In the genomic region with DNA sequence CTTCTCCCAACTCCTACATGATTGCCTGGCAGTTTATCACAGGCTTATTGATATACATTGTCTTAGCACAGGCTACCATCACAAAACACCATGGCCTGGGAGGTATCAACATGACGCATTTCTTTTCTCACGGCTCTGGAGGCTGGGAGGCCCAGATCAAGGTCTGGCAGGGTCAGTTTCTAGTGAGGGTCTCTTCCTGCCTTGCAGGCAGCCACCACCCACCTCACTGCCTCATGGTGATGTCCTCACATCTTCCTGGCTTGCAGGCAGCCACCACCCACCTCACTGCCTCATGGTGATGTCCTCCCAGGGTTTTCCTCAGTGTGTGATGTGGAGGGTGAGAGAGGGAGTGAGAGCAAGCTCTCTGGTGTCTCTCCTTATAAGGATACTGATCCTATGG, we compare ENCODE assay signal across 23 cellular contexts.
A peak's percentile ranks its signal among the peaks of the same experiment; 100 is the strongest.
DNase-seq lines count a peak whose midpoint lies in the region; ATAC-seq, FAIRE-seq and TF ChIP-seq lines count a peak whose summit lies in the region.
"Had no signal": no experiment of that assay in that cellular context is flagged by ENCODE, and none has a peak within 500 bp of the region (broad histone marks: within the 10 kb centered on the region; RNA-seq: fewer than 3 reads in every experiment).

No MANE protein-coding gene starts in this region.

- POLR2A ChIA-PET in H1 (lab: Charles Lee; ENCODE audit: partially characterized antibody) = no interaction called here

- H3K4me3 ChIP-seq in GM23338 = no peak overlapping the region
- no peak overlapping the region for H3K4me3 ChIP-seq in H1 (ENCODE audit: extremely low read depth in 1 of 4, insufficient read depth in 2 of 4, low read depth in 3 of 4, low read length in 4 of 4)
- H3K4me3 ChIP-seq in trophoblast cell (ENCODE audit: low read depth, low read length) = peak overlapping the region; percentile 6
- H3K4me3 ChIP-seq: A549; BLaER1 treated with 17β-estradiol and CSF1 and Interleukin-3, amounts not matched to agents 10 nM and 100 nM had no signal

- ATAC-seq in GM23338 (no peak), omental fat pad (ENCODE audit: low FRiP score) (no peak), HG02623 (IDR thresholded peaks at IDR 0.05; ENCODE audit: unreplicated experiment) (no peak)
- ATAC-seq: A549, HCT116 had no signal

- H3K18ac ChIP-seq in H1 (ENCODE audit: extremely low read depth, low read length) (no peak overlapping the region), trophoblast cell (ENCODE audit: low read length) (no peak overlapping the region)

- H3K27ac ChIP-seq in GM23338 (ENCODE audit: low read depth) (no peak overlapping the region), H1 (ENCODE audit: low read depth, low read length) (no peak overlapping the region), trophoblast cell (ENCODE audit: low read depth, low read length) (no peak overlapping the region)
- H3K27ac ChIP-seq: A549; BLaER1 treated with 17β-estradiol and CSF1 and Interleukin-3, amounts not matched to agents 10 nM and 100 nM had no signal

- TF ChIP-seq CTCF in GM23338 (conservative IDR thresholded peaks at IDR 0.05; ENCODE audit: low read depth in 2 of 2) (no peak), H1 (IDR thresholded peaks at IDR 0.05; ENCODE audit: control extremely low read depth in 1 of 3, insufficient read depth in 1 of 3, low read depth in 1 of 3, low read length in 3 of 3) (no peak), omental fat pad (IDR thresholded peaks at IDR 0.05) (no peak)

- H4K91ac ChIP-seq in H1 (replicated peaks; ENCODE audit: insufficient read length, low read length) = no peak overlapping the region
- no peak overlapping the region for H4K91ac ChIP-seq in trophoblast cell (ENCODE audit: low read depth, low read length)

- no peaks in the 10 kb centered on the region for H4K20me1 ChIP-seq in GM23338 (replicated peaks; ENCODE audit: insufficient read depth)
- no peaks in the 10 kb centered on the region for H4K20me1 ChIP-seq in H1 (replicated peaks in 1 of 2; ENCODE audit: control insufficient read depth in 1 of 2, insufficient read depth in 2 of 2, low read length in 2 of 2)
- H4K20me1 ChIP-seq: BLaER1 treated with 17β-estradiol and CSF1 and Interleukin-3, amounts not matched to agents 10 nM and 100 nM had no signal

- FAIRE-seq in H1 (lab: Jason Lieb, UNC) = no peak
- FAIRE-seq: A549, G401.6, GM12892 had no signal

- no peak overlapping the region for H3K9ac ChIP-seq in H1 (replicated peaks in 1 of 4; ENCODE audit: extremely low read depth in 1 of 4, low read depth in 3 of 4, low read length in 3 of 4)
- no peak overlapping the region for H3K9ac ChIP-seq in trophoblast cell (ENCODE audit: low read length)
- H3K9ac ChIP-seq: BLaER1 treated with 17β-estradiol and CSF1 and Interleukin-3, amounts not matched to agents 10 nM and 100 nM had no signal

- H3K4ac ChIP-seq in H1 (replicated peaks; ENCODE audit: insufficient read length, low read depth, low read length) (no peak overlapping the region), trophoblast cell (ENCODE audit: low read depth, low read length) (no peak overlapping the region)

- no peak overlapping the region for H3K4me3 Mint-ChIP-seq in GM23338
- H3K4me3 Mint-ChIP-seq: CD14-positive monocyte; CD4-positive, alpha-beta T cell; CD8-positive, alpha-beta memory T cell; H9 had no signal

- H3K23me2 ChIP-seq in H1 (ENCODE audit: low read depth, low read length) = no peaks in the 10 kb centered on the region

- no peak overlapping the region for H4K12ac ChIP-seq in trophoblast cell (ENCODE audit: low read depth, low read length)

- H3K4me1 ChIP-seq in GM23338 (ENCODE audit: insufficient read depth) = peaks cover 8% of the 10 kb centered on the region
- peaks cover 0 to 5% (median 2%) of the 10 kb centered on the region in 4 experiments; a peak in 4 of 7 replicates for H3K4me1 ChIP-seq in H1 (replicated peaks in 1 of 4; ENCODE audit: control insufficient read depth in 3 of 4, insufficient read depth in 4 of 4, low read length in 3 of 4)
- H3K4me1 ChIP-seq in trophoblast cell (ENCODE audit: control insufficient read depth in 1 of 2, insufficient read depth in 2 of 2, low read length in 2 of 2) = peaks cover 0 to 2% of the 10 kb centered on the region in 2 experiments
- H3K4me1 ChIP-seq: A549, BE2C had no signal

- no peak overlapping the region for H3K4me2 ChIP-seq in GM23338
- no peak overlapping the region for H3K4me2 ChIP-seq in H1 (ENCODE audit: insufficient read depth in 1 of 2, low read depth in 2 of 2, low read length in 2 of 2)
- H3K4me2 ChIP-seq in trophoblast cell (ENCODE audit: low read length) = no peak overlapping the region
- H3K4me2 ChIP-seq: A549 had no signal

- TF ChIP-seq RAD21 in H1 (IDR thresholded peaks at IDR 0.05 in 1 of 2, conservative IDR thresholded peaks at IDR 0.05 in 1 of 2; ENCODE audit: low read depth in 2 of 2, low read length in 2 of 2) = no peak

- H4K5ac ChIP-seq in H1 (ENCODE audit: insufficient read length, low read depth, low read length) = no peak overlapping the region

- peak overlapping the region; percentile 74; the same call in 1 of the 2 replicates for H3K27ac Mint-ChIP-seq in GM23338
- H3K27ac Mint-ChIP-seq: CD4-positive, alpha-beta T cell; CD8-positive, alpha-beta memory T cell; H9 had no signal

- H2BK12ac ChIP-seq in H1 (ENCODE audit: low read depth, low read length) (no peak overlapping the region), trophoblast cell (ENCODE audit: low read length) (no peak overlapping the region)

- no peaks in the 10 kb centered on the region for H3K27me3 Mint-ChIP-seq in GM23338 (ENCODE audit: insufficient read depth, low read depth, poor library complexity)
- H3K27me3 Mint-ChIP-seq: CD4-positive, alpha-beta T cell had no signal

- no peak overlapping the region for H2AK5ac ChIP-seq in H1 (ENCODE audit: low read depth, low read length)
- H2AK5ac ChIP-seq in trophoblast cell (ENCODE audit: low read length) = no peak overlapping the region

- no peak for TF ChIP-seq POLR2A in H1 (IDR thresholded peaks at IDR 0.05; ENCODE audit: control extremely low read depth in 1 of 2, low read depth in 2 of 2, low read length in 2 of 2)

- H3K4me1 Mint-ChIP-seq in GM23338 = peaks cover 17% of the 10 kb centered on the region
- H3K4me1 Mint-ChIP-seq: CD14-positive monocyte; CD8-positive, alpha-beta memory T cell had no signal

- H2BK120ac ChIP-seq in H1 (replicated peaks; ENCODE audit: low read depth, low read length) (no peak overlapping the region), trophoblast cell (ENCODE audit: insufficient read depth, low read length, poor library complexity) (no peak overlapping the region)

- no peak overlapping the region for H3K56ac ChIP-seq in H1 (replicated peaks; ENCODE audit: insufficient read length, low read depth, low read length)

- H3K14ac ChIP-seq in H1 (ENCODE audit: insufficient read length) (no peak overlapping the region), trophoblast cell (ENCODE audit: low read length) (no peak overlapping the region)

- H3K9me3 ChIP-seq in H1 (ENCODE audit: insufficient read depth in 2 of 2, low read depth in 1 of 2, low read length in 1 of 2) (no peaks in the 10 kb centered on the region), trophoblast cell (ENCODE audit: insufficient read depth, low read depth, low read length) (peaks cover 3% of the 10 kb centered on the region)
- H3K9me3 ChIP-seq: A549, BE2C had no signal

- H2AFZ ChIP-seq in GM23338 = no peak overlapping the region
- no peak overlapping the region for H2AFZ ChIP-seq in H1 (ENCODE audit: low read length)
- H2AFZ ChIP-seq in trophoblast cell (ENCODE audit: insufficient read depth, low read length, poor library complexity) = no peak overlapping the region

- TF ChIP-seq EP300 in H1 (IDR thresholded peaks at IDR 0.05; ENCODE audit: borderline replicate concordance in 1 of 2, low read depth in 2 of 2, low read length in 2 of 2) = no peak

- no peaks in the 10 kb centered on the region for H3K79me1 ChIP-seq in H1 (ENCODE audit: low read depth, low read length)
- no peaks in the 10 kb centered on the region for H3K79me1 ChIP-seq in trophoblast cell (ENCODE audit: low read length)

- H3K9me3 Mint-ChIP-seq in GM23338 = no peaks in the 10 kb centered on the region
- H3K9me3 Mint-ChIP-seq: CD4-positive, alpha-beta T cell; H9 had no signal

- no peaks in the 10 kb centered on the region for H3K36me3 ChIP-seq in GM23338 (ENCODE audit: insufficient read depth)
- no peaks in the 10 kb centered on the region for H3K36me3 ChIP-seq in H1 (ENCODE audit: control insufficient read depth in 2 of 4, insufficient read depth in 4 of 4, low read length in 3 of 4)
- no peaks in the 10 kb centered on the region for H3K36me3 ChIP-seq in trophoblast cell (ENCODE audit: control insufficient read depth in 1 of 2, insufficient read depth in 2 of 2, low read length in 2 of 2)
- H3K36me3 ChIP-seq: BE2C; BLaER1 treated with 17β-estradiol and CSF1 and Interleukin-3, amounts not matched to agents 10 nM and 100 nM had no signal

- H3K27me3 ChIP-seq in GM23338 (ENCODE audit: insufficient read depth) = no peaks in the 10 kb centered on the region
- H3K27me3 ChIP-seq in H1 (replicated peaks in 1 of 4; ENCODE audit: control insufficient read depth in 3 of 4, extremely low read depth in 1 of 4, insufficient read depth in 3 of 4, low read length in 3 of 4) = no peaks in the 10 kb centered on the region
- H3K27me3 ChIP-seq in trophoblast cell (ENCODE audit: insufficient read depth, low read length) = no peaks in the 10 kb centered on the region
- H3K27me3 ChIP-seq: BE2C; BLaER1 treated with 17β-estradiol and CSF1 and Interleukin-3, amounts not matched to agents 10 nM and 100 nM had no signal

- WGBS in H1 (ENCODE audit: extremely low coverage in 1 of 2, insufficient coverage in 1 of 2, insufficient read length in 1 of 2, insufficient replicate concordance in 2 of 2, low coverage in 1 of 2, low lambda C conversion rate in 2 of 2, missing lambda C conversion rate in 1 of 2), 2 experiments = 90% methylated on average over 2 of the region's 2 CpGs; no CpG with 5 or more reads in 1 of the 2 experiments
- no CpG with 5 or more reads among the region's 2 CpGs for WGBS in trophoblast cell (ENCODE audit: extremely low coverage, insufficient coverage, insufficient read length)

- no peak for DNase-seq in GM23338 (ENCODE audit: low spot score)
- no peak for DNase-seq in H1 (ENCODE audit: low read depth in 1 of 2, low spot score in 2 of 2)
- DNase-seq in trophoblast cell = no peak
- DNase-seq in omental fat pad (ENCODE audit: low spot score) = no peak
- no peak for DNase-seq in DMS79 treated with DMSO at 0.1 percent for 48 hours (lab: John Stamatoyannopoulos, UW)
- DNase-seq: 8988T; ACHN; AML-193; BE2C; Calu3; CD4-positive, alpha-beta T cell; CD8-positive, alpha-beta memory T cell; COR-L47; DMS53; DND-41; H9 had no signal

- CTCF ChIA-PET in H1 (lab: Charles Lee; ENCODE audit: partially characterized antibody) = interaction anchor here (0.8 to 3.1 kb wide), 10 partner anchors 9 to 179 kb away, joined by 3 to 13 read pairs (median 4); no protein-coding TSS in a partner anchor

- H3K9me2 ChIP-seq in GM23338 (ENCODE audit: insufficient read depth) = no peaks in the 10 kb centered on the region

- no peak overlapping the region for H3K23ac ChIP-seq in H1 (ENCODE audit: insufficient read length)
- no peak overlapping the region for H3K23ac ChIP-seq in trophoblast cell (ENCODE audit: low read length)

- no peaks in the 10 kb centered on the region for H3F3A ChIP-seq in GM23338 (replicated peaks; ENCODE audit: low read depth)

- peak overlapping the region; percentile 53; the same call in 1 of the 2 replicates for H2BK15ac ChIP-seq in H1 (ENCODE audit: low read length)

- H2BK5ac ChIP-seq in H1 (ENCODE audit: low read depth, low read length) (no peak overlapping the region), trophoblast cell (ENCODE audit: low read depth, low read length, poor library complexity) (no peak overlapping the region)

- no peaks in the 10 kb centered on the region for H3K36me3 Mint-ChIP-seq in GM23338 (ENCODE audit: low read depth)
- H3K36me3 Mint-ChIP-seq: CD14-positive monocyte; CD8-positive, alpha-beta memory T cell had no signal

- no peak overlapping the region; the same call in 1 of the 2 replicates for H4K8ac ChIP-seq in H1 (ENCODE audit: extremely low read depth, insufficient read depth, low read length)
- no peak overlapping the region for H4K8ac ChIP-seq in trophoblast cell (ENCODE audit: low read depth, low read length)

- H3K79me2 ChIP-seq in GM23338 (replicated peaks; ENCODE audit: insufficient read depth) (no peaks in the 10 kb centered on the region), H1 (ENCODE audit: control insufficient read depth in 1 of 2, insufficient read depth in 2 of 2, low read length in 2 of 2) (no peaks in the 10 kb centered on the region), trophoblast cell (ENCODE audit: control insufficient read depth, insufficient read depth, low read length, poor library complexity) (no peaks in the 10 kb centered on the region)

- H2BK20ac ChIP-seq in H1 (ENCODE audit: low read length) = no peak overlapping the region
